In genomic region chr18:5122270-5122669, GRCh38 we compare ENCODE assay signal across 1 cellular context.
TF ChIP-seq lines count a peak whose summit lies in the region.

No MANE protein-coding gene starts in this region.

TF ChIP-seq in H1, 55 proteins besides CTCF, POLR2A, EP300 and RAD21 (continued from another document):
- TF ChIP-seq GABPA (IDR thresholded peaks at IDR 0.05; ENCODE audit: borderline replicate concordance, insufficient read depth, low read length) (no peak), RNF2 (IDR thresholded peaks at IDR 0.05; ENCODE audit: borderline replicate concordance, low read depth, low read length, missing control alignments, poor library complexity, severe bottlenecking) (no peak)
